ENCODE assay signal across 8 cellular contexts in genomic region chr18:13465476-13465875, GRCh38.
DNase-seq lines count a peak whose midpoint lies in the region; ATAC-seq and TF ChIP-seq lines count a peak whose summit lies in the region.

No MANE protein-coding gene starts in this region.

- POLR2A ChIA-PET in activated CD4-positive, alpha-beta memory T cell treated with anti-CD3 and anti-CD28 coated beads, Interleukin-2, amount 10 ng/mL, durations not matched to agents 7 days and 5 days (lab: Charles Lee) = interaction anchor here (0.8 to 2.0 kb wide), 3 partner anchors 12 to 36 kb away, joined by 3 to 6 read pairs (median 3); no protein-coding TSS in a partner anchor

- no peak overlapping the region; the same call in 1 of the 2 replicates for H2AFZ ChIP-seq in GM23338

- H3K27ac ChIP-seq in liver (ENCODE audit: low read depth in 1 of 2, low read length in 2 of 2) (peak overlapping the region; percentile 30 to 48), GM23338 (ENCODE audit: low read depth) (no peak overlapping the region)

- H3K36me3 Mint-ChIP-seq in activated CD4-positive, alpha-beta memory T cell treated with anti-CD3 and anti-CD28 coated beads, Interleukin-2, amount 10 ng/mL, durations not matched to agents 7 days and 5 days (ENCODE audit: low read depth) = peaks cover 18% of the 10 kb centered on the region
- 0 out of 3 replicates have a peak, but pooled peaks cover 3% of the 10 kb centered on the region for H3K36me3 Mint-ChIP-seq in GM23338 (ENCODE audit: low read depth)

- H3K9me3 ChIP-seq in liver (ENCODE audit: control insufficient read depth in 4 of 4, low read length in 3 of 4) (no peaks in the 10 kb centered on the region), HAP-1 (no peaks in the 10 kb centered on the region)

- H3K4me3 ChIP-seq in liver (ENCODE audit: low read depth in 1 of 3, low read length in 3 of 3) (no peak overlapping the region), GM23338 (no peak overlapping the region), HAP-1 (no peak overlapping the region)

- 24% methylated on average over 5 of the region's 5 CpGs for WGBS in liver

- CTCF ChIA-PET in activated CD4-positive, alpha-beta memory T cell treated with anti-CD3 and anti-CD28 coated beads, Interleukin-2, amount 10 ng/mL, durations not matched to agents 7 days and 5 days (lab: Charles Lee) = no interaction called here

- H3K36me3 ChIP-seq in liver (ENCODE audit: control insufficient read depth in 4 of 4, insufficient read depth in 3 of 4, low read depth in 1 of 4, low read length in 3 of 4) = no peaks in the 10 kb centered on the region
- H3K36me3 ChIP-seq in GM23338 (ENCODE audit: insufficient read depth) = no peaks in the 10 kb centered on the region
- no peaks in the 10 kb centered on the region for H3K36me3 ChIP-seq in HAP-1 (replicated peaks)

- no peaks in the 10 kb centered on the region for H4K20me1 ChIP-seq in GM23338 (replicated peaks; ENCODE audit: insufficient read depth)

- peak; percentile 9 for ATAC-seq in GM21360 (IDR thresholded peaks at IDR 0.05; ENCODE audit: unreplicated experiment)
- ATAC-seq in SK-N-SH treated with all-trans-retinoic acid at 6 μM for 48 hours = no peak
- no peak for ATAC-seq in GM23338

- DNase-seq in Ammon's horn (ENCODE audit: low spot score) (peak; percentile 51), kidney glomerular epithelial cell (lab: John Stamatoyannopoulos, UW) (no peak), GM23338 (ENCODE audit: low spot score) (no peak), HAP-1 (ENCODE audit: low spot score in 2 of 2) (no peak)
- DNase-seq in activated CD4-positive, alpha-beta memory T cell treated with anti-CD3 and anti-CD28 coated beads, Interleukin-2, amount 10 ng/mL, durations not matched to agents 7 days and 5 days = no peak

- no peaks in the 10 kb centered on the region for H3F3A ChIP-seq in GM23338 (replicated peaks; ENCODE audit: low read depth)

- H3K9me2 ChIP-seq in GM23338 (ENCODE audit: insufficient read depth) = 0 out of 2 replicates have a peak, but pooled peaks cover 5% of the 10 kb centered on the region

- H3K79me2 ChIP-seq in GM23338 (replicated peaks; ENCODE audit: insufficient read depth) = no peaks in the 10 kb centered on the region

- TF ChIP-seq RAD21 in liver (IDR thresholded peaks at IDR 0.05) = peak; percentile 25 to 61

- H3K4me2 ChIP-seq in GM23338 = no peak overlapping the region

- H3K9ac ChIP-seq in liver (ENCODE audit: low read depth in 1 of 2, low read length in 2 of 2) = no peak overlapping the region

- H3K4me1 ChIP-seq in liver (ENCODE audit: control insufficient read depth in 4 of 4, insufficient read depth in 4 of 4, low read length in 3 of 4) (peaks cover 3 to 22% (median 4%) of the 10 kb centered on the region in 4 donors), GM23338 (ENCODE audit: insufficient read depth) (no peaks in the 10 kb centered on the region; the same call in 1 of the 2 replicates), HAP-1 (peaks cover 4% of the 10 kb centered on the region)

- H3K27me3 ChIP-seq in liver (ENCODE audit: control insufficient read depth in 4 of 4, insufficient read depth in 4 of 4, low read length in 3 of 4) = no peaks in the 10 kb centered on the region
- H3K27me3 ChIP-seq in GM23338 (ENCODE audit: insufficient read depth) = no peaks in the 10 kb centered on the region
- H3K27me3 ChIP-seq in HAP-1 (ENCODE audit: low read depth) = no peaks in the 10 kb centered on the region

- peaks cover 21% of the 10 kb centered on the region for H3K9me3 Mint-ChIP-seq in activated CD4-positive, alpha-beta memory T cell treated with anti-CD3 and anti-CD28 coated beads, Interleukin-2, amount 10 ng/mL, durations not matched to agents 7 days and 5 days
- peaks cover 6% of the 10 kb centered on the region; the same call in 1 of the 3 replicates for H3K9me3 Mint-ChIP-seq in GM23338

- peak overlapping the region; percentile 82 for H3K27ac Mint-ChIP-seq in activated CD4-positive, alpha-beta memory T cell treated with anti-CD3 and anti-CD28 coated beads, Interleukin-2, amount 10 ng/mL, durations not matched to agents 7 days and 5 days
- H3K27ac Mint-ChIP-seq in GM23338 = no peak overlapping the region; the same call in 1 of the 2 replicates

- TF ChIP-seq CTCF in liver (IDR thresholded peaks at IDR 0.05; ENCODE audit: low read depth, low read length, missing input control) (no peak), GM23338 (conservative IDR thresholded peaks at IDR 0.05; ENCODE audit: low read depth in 2 of 2) (no peak)

- in situ Hi-C loops in HAP-1 (cut with MboI; ENCODE audit: low sequenced_read_pairs) = no loop called here

- peaks cover 61% of the 10 kb centered on the region for H3K4me1 Mint-ChIP-seq in activated CD4-positive, alpha-beta memory T cell treated with anti-CD3 and anti-CD28 coated beads, Interleukin-2, amount 10 ng/mL, durations not matched to agents 7 days and 5 days
- H3K4me1 Mint-ChIP-seq in GM23338 = peaks cover 22% of the 10 kb centered on the region

- H3K4me3 Mint-ChIP-seq in activated CD4-positive, alpha-beta memory T cell treated with anti-CD3 and anti-CD28 coated beads, Interleukin-2, amount 10 ng/mL, durations not matched to agents 7 days and 5 days = peak overlapping the region; percentile 83
- no peak overlapping the region for H3K4me3 Mint-ChIP-seq in GM23338

- no peaks in the 10 kb centered on the region for H3K27me3 Mint-ChIP-seq in activated CD4-positive, alpha-beta memory T cell treated with anti-CD3 and anti-CD28 coated beads, Interleukin-2, amount 10 ng/mL, durations not matched to agents 7 days and 5 days
- peaks cover 1% of the 10 kb centered on the region for H3K27me3 Mint-ChIP-seq in GM23338 (ENCODE audit: insufficient read depth, low read depth, poor library complexity)

TF ChIP-seq in liver, 16 proteins besides CTCF, POLR2A, EP300 and RAD21 (continues in another document):
- TF ChIP-seq MAX (IDR thresholded peaks at IDR 0.05) (peak; percentile 86), RXRA (IDR thresholded peaks at IDR 0.05) (peak; percentile 82 to 83)

TF ChIP-seq in SK-N-SH treated with all-trans-retinoic acid at 6 μM for 48 hours, 23 proteins besides CTCF, POLR2A, EP300 and RAD21 (continues in another document):
- TF ChIP-seq SNAI2 (CRISPR knock-in tag; IDR thresholded peaks at IDR 0.05) (no peak), ZFP30 (CRISPR knock-in tag; IDR thresholded peaks at IDR 0.05) (no peak), ZNF70 (CRISPR knock-in tag; IDR thresholded peaks at IDR 0.05) (no peak), TSHZ2 (CRISPR knock-in tag; IDR thresholded peaks at IDR 0.05) (no peak), CSDC2 (CRISPR knock-in tag; IDR thresholded peaks at IDR 0.05) (no peak)

TF ChIP-seq in GM23338, 12 proteins besides CTCF, POLR2A, EP300 and RAD21:
- TF ChIP-seq JUNB (IDR thresholded peaks at IDR 0.05; ENCODE audit: unreplicated experiment) = no peak
- no peak for TF ChIP-seq ZNF114 (CRISPR knock-in tag; IDR thresholded peaks at IDR 0.05)
- no peak for TF ChIP-seq EZH2 (IDR thresholded peaks at IDR 0.05; ENCODE audit: low read depth, unreplicated experiment)
